In the genomic region with DNA sequence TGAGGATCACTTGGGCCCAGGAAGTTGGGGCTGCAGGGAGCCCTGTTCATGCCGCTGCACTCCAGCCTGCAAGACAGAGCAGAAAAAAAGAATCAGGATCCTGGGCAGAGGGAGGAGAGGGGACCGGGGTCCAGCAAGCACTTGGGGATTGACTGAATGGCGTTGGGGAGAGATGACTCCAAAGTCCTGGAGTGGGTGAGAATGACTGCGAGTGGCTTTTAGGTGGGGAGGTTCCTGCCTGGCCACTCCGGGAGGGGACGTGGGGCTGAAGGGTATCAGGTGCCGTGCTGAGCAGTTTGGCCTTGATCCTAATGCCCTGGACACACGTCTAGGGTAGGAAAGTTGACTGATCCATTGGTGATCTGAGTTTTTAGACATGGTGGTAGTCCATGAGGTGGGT, we compare ENCODE assay signal across 25 cellular contexts. TPM values are rescaled to one million over a fixed set of nuclear protein-coding genes. Genes with fewer than 3 reads are reported as not detected.
DNase-seq lines count a peak whose midpoint lies in the region; ATAC-seq and TF ChIP-seq lines count a peak whose summit lies in the region.
"Had no signal": no experiment of that assay in that cellular context is flagged by ENCODE, and none has a peak within 500 bp of the region (broad histone marks: within the 10 kb centered on the region; RNA-seq: fewer than 3 reads in every experiment).

No MANE protein-coding gene starts in this region.

- H2BK120ac ChIP-seq in H9 (ENCODE audit: low read depth, low read length, poor library complexity, severe bottlenecking), result no peak overlapping the region

- no CpG with 5 or more reads among the region's 8 CpGs for WGBS in H9 (ENCODE audit: extremely low coverage, insufficient read length, low lambda C conversion rate)

- H3T11ph ChIP-seq in H9 (ENCODE audit: low read length), result no peak overlapping the region

- H3K4me3 Mint-ChIP-seq in activated T-helper 1 cell treated with anti-CD3 and anti-CD28 coated beads, Interleukin-12 subunit alpha, Interleukin-12 subunit beta, Interleukin-2, Interleukin-4 antibody, amounts not matched to agents 30 ng/mL and 10 ng/mL and 1 ng/mL, durations not matched to agents 14 hours and 24 hours and 36 hours, result peak overlapping the region; percentile 56
- H3K4me3 Mint-ChIP-seq in naive B cell (peak overlapping the region in 7 of 8 donors; percentile 4 to 95 (median 88)), H9 (peak overlapping the region in 1 of 2 experiments; percentile 9; a peak in 1 of 5 replicates)

- TF ChIP-seq CTCF in tibial artery (IDR thresholded peaks at IDR 0.05) (no peak), H9 (conservative IDR thresholded peaks at IDR 0.05) (no peak)

- no peak overlapping the region for H3K14ac ChIP-seq in H9 (ENCODE audit: insufficient read depth, low read length)

- H3K23me2 ChIP-seq in H9 (ENCODE audit: insufficient read length, low read depth, low read length, poor library complexity, severe bottlenecking), result peaks cover 8% of the 10 kb centered on the region

- no peak for ATAC-seq in naive B cell (ENCODE audit: low read depth in 2 of 2)
- ATAC-seq: activated CD8-positive, alpha-beta T cell treated with anti-CD3 and anti-CD28 coated beads for 36 hours had no signal

- H3K27me3 Mint-ChIP-seq in activated T-helper 1 cell treated with anti-CD3 and anti-CD28 coated beads, Interleukin-12 subunit alpha, Interleukin-12 subunit beta, Interleukin-2, Interleukin-4 antibody, amounts not matched to agents 30 ng/mL and 10 ng/mL and 1 ng/mL, durations not matched to agents 14 hours and 24 hours and 36 hours (ENCODE audit: insufficient read depth), result peaks cover 27% of the 10 kb centered on the region
- no peaks in the 10 kb centered on the region for H3K27me3 Mint-ChIP-seq in naive B cell
- peaks cover 86% of the 10 kb centered on the region for H3K27me3 Mint-ChIP-seq in H9 (ENCODE audit: low read depth)

- H3K4me1 ChIP-seq in tibial artery (peaks cover 0 to 30% (median 26%) of the 10 kb centered on the region in 4 donors), H9 (ENCODE audit: insufficient read depth, low read length) (no peaks in the 10 kb centered on the region)

- H3K4me1 Mint-ChIP-seq in activated T-helper 1 cell treated with anti-CD3 and anti-CD28 coated beads, Interleukin-12 subunit alpha, Interleukin-12 subunit beta, Interleukin-2, Interleukin-4 antibody, amounts not matched to agents 30 ng/mL and 10 ng/mL and 1 ng/mL, durations not matched to agents 14 hours and 24 hours and 36 hours (ENCODE audit: low read depth), result peaks cover 15% of the 10 kb centered on the region
- H3K4me1 Mint-ChIP-seq in naive B cell (peaks cover 22 to 30% (median 23%) of the 10 kb centered on the region in 3 donors), H9 (peaks cover 3 to 8% of the 10 kb centered on the region in 2 experiments)

- H3K36me3 ChIP-seq in tibial artery, result no peaks in the 10 kb centered on the region
- H3K36me3 ChIP-seq: colonic mucosa, MG63, neural progenitor cell, transverse colon had no signal

- H3K23ac ChIP-seq in H9 (ENCODE audit: insufficient read length, low read depth, low read length), result no peak overlapping the region

- H3K79me1 ChIP-seq in H9 (ENCODE audit: insufficient read depth, low read depth, low read length, poor library complexity, severe bottlenecking), result no peaks in the 10 kb centered on the region

- no peak overlapping the region for H3K18ac ChIP-seq in H9 (ENCODE audit: insufficient read length, low read depth, low read length)

- no peak overlapping the region for H3K4me2 ChIP-seq in H9 (ENCODE audit: insufficient read depth, insufficient read length, low read length)

- H3K27ac Mint-ChIP-seq in activated T-helper 1 cell treated with anti-CD3 and anti-CD28 coated beads, Interleukin-12 subunit alpha, Interleukin-12 subunit beta, Interleukin-2, Interleukin-4 antibody, amounts not matched to agents 30 ng/mL and 10 ng/mL and 1 ng/mL, durations not matched to agents 14 hours and 24 hours and 36 hours, result peak overlapping the region; percentile 33
- H3K27ac Mint-ChIP-seq in naive B cell (peak overlapping the region in 5 of 6 donors; percentile 62 to 97 (median 92)), H9 (no peak overlapping the region)
- H3K27ac Mint-ChIP-seq: activated CD8-positive, alpha-beta T cell treated with anti-CD3 and anti-CD28 coated beads for 36 hours had no signal

- H4K8ac ChIP-seq in H9 (replicated peaks; ENCODE audit: insufficient read length, low read depth, low read length), result no peak overlapping the region

- no peak overlapping the region for H2AFZ ChIP-seq in H9 (ENCODE audit: low read length)
- H2AFZ ChIP-seq: GM23248, neural progenitor cell had no signal

- H3K9ac ChIP-seq in H9 (ENCODE audit: extremely low read depth, insufficient read length, low read length), result no peak overlapping the region
- H3K9ac ChIP-seq: neural progenitor cell had no signal

- no peak overlapping the region for H4K5ac ChIP-seq in H9 (ENCODE audit: insufficient read length, low read depth, low read length)

- no peak overlapping the region for H2AK5ac ChIP-seq in H9 (ENCODE audit: insufficient read length, low read length)

- H2BK20ac ChIP-seq in H9 (ENCODE audit: low read depth, low read length, poor library complexity, severe bottlenecking), result no peak overlapping the region

- H3K36me3 Mint-ChIP-seq in activated T-helper 1 cell treated with anti-CD3 and anti-CD28 coated beads, Interleukin-12 subunit alpha, Interleukin-12 subunit beta, Interleukin-2, Interleukin-4 antibody, amounts not matched to agents 30 ng/mL and 10 ng/mL and 1 ng/mL, durations not matched to agents 14 hours and 24 hours and 36 hours (ENCODE audit: low read depth), result no peaks in the 10 kb centered on the region
- no peaks in the 10 kb centered on the region for H3K36me3 Mint-ChIP-seq in naive B cell
- H3K36me3 Mint-ChIP-seq in H9 (ENCODE audit: insufficient read depth in 1 of 3, low read depth in 3 of 3), result no peaks in the 10 kb centered on the region
- H3K36me3 Mint-ChIP-seq: neural progenitor cell had no signal

- no peak overlapping the region for H3K56ac ChIP-seq in H9 (ENCODE audit: insufficient read length, low read depth, low read length)

- H3K9me3 Mint-ChIP-seq in activated T-helper 1 cell treated with anti-CD3 and anti-CD28 coated beads, Interleukin-12 subunit alpha, Interleukin-12 subunit beta, Interleukin-2, Interleukin-4 antibody, amounts not matched to agents 30 ng/mL and 10 ng/mL and 1 ng/mL, durations not matched to agents 14 hours and 24 hours and 36 hours, result no peaks in the 10 kb centered on the region
- H3K9me3 Mint-ChIP-seq in naive B cell, result no peaks in the 10 kb centered on the region
- no peaks in the 10 kb centered on the region; a peak in 2 of 5 replicates for H3K9me3 Mint-ChIP-seq in H9
- H3K9me3 Mint-ChIP-seq: activated CD8-positive, alpha-beta T cell treated with anti-CD3 and anti-CD28 coated beads for 36 hours had no signal

- H2BK12ac ChIP-seq in H9 (ENCODE audit: insufficient read length, low read depth, low read length), result no peak overlapping the region

- no peaks in the 10 kb centered on the region for H4K20me1 ChIP-seq in H9 (ENCODE audit: control insufficient read depth, insufficient read depth, insufficient read length)

- H2BK5ac ChIP-seq in H9 (ENCODE audit: insufficient read length, low read length), result no peak overlapping the region

- no peak overlapping the region for H3K4me3 ChIP-seq in tibial artery
- H3K4me3 ChIP-seq: colonic mucosa, GM23248, MG63, neural progenitor cell, transverse colon had no signal

- no peaks in the 10 kb centered on the region for H3K79me2 ChIP-seq in H9 (ENCODE audit: insufficient read depth, low read length)

- H3K27me3 ChIP-seq in tibial artery (peaks cover 0 to 18% of the 10 kb centered on the region in 2 donors), H9 (ENCODE audit: insufficient read depth, low read length) (peaks cover 29% of the 10 kb centered on the region)
- H3K27me3 ChIP-seq: MG63 had no signal

- intact Hi-C loops in activated T-helper 1 cell treated with anti-CD3 and anti-CD28 coated beads, Interleukin-12 subunit alpha, Interleukin-12 subunit beta, Interleukin-2, Interleukin-4 antibody, amounts not matched to agents 30 ng/mL and 10 ng/mL and 1 ng/mL, durations not matched to agents 14 hours and 24 hours and 36 hours (cut with micrococcal nuclease), result loop anchor here (10.0 kb wide), 1 partner anchor 563 kb away; the partner anchor contains the start of gene SLC66A2
- intact Hi-C loops in tibial artery (cut with DNase I; ENCODE audit: low total_unique reads), result loop anchor here (5.0 kb wide), 2 partner anchors 195 to 640 kb away; partner anchors contain the start of gene RBFA

- H3K4ac ChIP-seq in H9 (ENCODE audit: low read depth, low read length), result no peak overlapping the region

- H3K27ac ChIP-seq in tibial artery (peak overlapping the region; percentile 95 to 97), H9 (ENCODE audit: insufficient read length, low read depth, low read length) (no peak overlapping the region)
- H3K27ac ChIP-seq: GM23248, neural progenitor cell had no signal

- H3K9me3 ChIP-seq in tibial artery (no peaks in the 10 kb centered on the region), H9 (ENCODE audit: control insufficient read depth, low read depth, low read length) (no peaks in the 10 kb centered on the region)
- H3K9me3 ChIP-seq: colonic mucosa, MG63, transverse colon had no signal

- H2BK15ac ChIP-seq in H9 (ENCODE audit: low read depth, low read length), result no peak overlapping the region

- DNase-seq in activated effector memory CD4-positive, alpha-beta T cell treated with anti-CD3 and anti-CD28 coated beads, Interleukin-2, amount 50 U/mL, for 16 hours, result peak; percentile 60
- no peak for DNase-seq in activated effector memory CD4-positive, alpha-beta T cell treated with Interleukin-2 at 50 U/mL for 16 hours
- no peak for DNase-seq in activated T-helper 1 cell treated with anti-CD3 and anti-CD28 coated beads, Interleukin-12 subunit alpha, Interleukin-12 subunit beta, Interleukin-2, Interleukin-4 antibody, amounts not matched to agents 30 ng/mL and 10 ng/mL and 1 ng/mL, durations not matched to agents 14 hours and 24 hours and 36 hours (ENCODE audit: low spot score)
- no peak for DNase-seq in naive B cell
- DNase-seq in tibial artery, result peak in 1 of 2 donors; percentile 60
- no peak for DNase-seq in H9
- no peak for DNase-seq in NCI-H2171 (lab: John Stamatoyannopoulos, UW)
- no peak for DNase-seq in inferior parietal cortex (ENCODE audit: extremely low spot score)
- DNase-seq: activated CD8-positive, alpha-beta T cell treated with anti-CD3 and anti-CD28 coated beads for 36 hours; activated gamma-delta T cell treated with Interleukin-2 at 50 U/mL for 16 hours; colonic mucosa; DND-41; foreskin fibroblast; GM23248; hippocampal formation; kidney glomerular epithelial cell; mesendoderm; MG63; NCI-H1694 treated with DMSO at 0.1 percent for 48 hours; NCI-H446; NK-92 treated with Interleukin-12 subunit alpha and Interleukin-12 subunit beta, amount 100 ng/mL, for 24 hours; SW 1271; transverse colon had no signal

- no peak overlapping the region for H4K91ac ChIP-seq in H9 (ENCODE audit: insufficient read length, low read depth, low read length)

RNA-seq across cellular contexts. Expression of gene NFATC1, which starts 3.5 kb away (rescaled TPM):
- 102 and 103 TPM in 2 replicates for total RNA-seq in activated T-helper 1 cell treated with anti-CD3 and anti-CD28 coated beads, Interleukin-12 subunit alpha, Interleukin-12 subunit beta, Interleukin-2, Interleukin-4 antibody, amounts not matched to agents 30 ng/mL and 10 ng/mL and 1 ng/mL, durations not matched to agents 14 hours and 24 hours and 36 hours
- polyA plus RNA-seq in naive B cell (ENCODE audit: low read depth in 6 of 6), result 10 to 100 TPM; 35.7 to 77.8 (median 51.1) TPM
- total RNA-seq in H9 (2021), result 5.3 and 5.5 TPM in 2 replicates
- total RNA-seq: RPMI7951 had no signal

Comparison
In these comparisons a context has a peak if more than half of its experiments do, and no peak if none do; other contexts are left out.
1. H3K27ac Mint-ChIP-seq: peak in activated T-helper 1 cell treated with anti-CD3 and anti-CD28 coated beads, Interleukin-12 subunit alpha, Interleukin-12 subunit beta, Interleukin-2, Interleukin-4 antibody, amounts not matched to agents 30 ng/mL and 10 ng/mL and 1 ng/mL, durations not matched to agents 14 hours and 24 hours and 36 hours (single experiment) and naive B cell (5 of 6); none in H9 (0 of 3).
2. RNA of gene NFATC1, which starts 3.5 kb away (total RNA-seq): 102 to 103 TPM in activated T-helper 1 cell treated with anti-CD3 and anti-CD28 coated beads, Interleukin-12 subunit alpha, Interleukin-12 subunit beta, Interleukin-2, Interleukin-4 antibody, amounts not matched to agents 30 ng/mL and 10 ng/mL and 1 ng/mL, durations not matched to agents 14 hours and 24 hours and 36 hours; 5.3 to 5.5 TPM in H9; every median in the first group is over 10 times any median in the second.